In the genomic region with DNA sequence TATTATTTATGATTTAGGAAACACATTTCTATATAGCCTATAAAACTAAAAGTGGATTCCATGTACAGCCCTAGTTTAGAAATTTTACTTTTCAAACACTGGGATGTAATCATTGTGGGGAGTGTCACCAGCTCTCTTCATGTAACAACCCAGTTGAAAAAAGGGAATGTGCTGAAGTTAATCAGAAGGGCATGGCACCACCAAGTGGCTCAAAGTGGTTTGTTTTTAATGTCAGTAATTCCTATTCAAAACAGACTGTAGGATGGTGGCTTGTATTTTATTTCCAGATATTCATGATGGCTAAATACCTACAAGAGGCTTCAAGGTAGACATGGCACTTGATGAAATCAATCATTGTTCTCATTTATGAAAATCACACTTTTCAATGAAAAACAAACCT, we compare ENCODE assay signal across 8 cellular contexts. TPM values are rescaled to one million over a fixed set of nuclear protein-coding genes. Genes with fewer than 3 reads are reported as not detected.
DNase-seq lines count a peak whose midpoint lies in the region; ATAC-seq and TF ChIP-seq lines count a peak whose summit lies in the region.

No MANE protein-coding gene starts in this region.

- H3K9me3 Mint-ChIP-seq in endothelial cell (ENCODE audit: unreplicated experiment), result no peaks in the 10 kb centered on the region

- no peak overlapping the region for H3K4me3 Mint-ChIP-seq in endothelial cell (ENCODE audit: unreplicated experiment)

- BruUV-seq in A673 (replicated peaks; lab: Mats Ljungman, UMichigan), result no TSS peak

- H3K27me3 Mint-ChIP-seq in endothelial cell (ENCODE audit: unreplicated experiment), result no peaks in the 10 kb centered on the region

- no peak for ATAC-seq in GM18858 (IDR thresholded peaks at IDR 0.05; ENCODE audit: unreplicated experiment)

- intact Hi-C loops in A673 (cut with micrococcal nuclease; ENCODE audit: unreplicated experiment), result loop anchor here (2.0 kb wide), 1 partner anchor 231 kb away; the partner anchor contains the start of gene SLC9A4

- H3K36me3 ChIP-seq in A673 (ENCODE audit: insufficient read depth, low read length, poor library complexity, severe bottlenecking) (no peaks in the 10 kb centered on the region), parathyroid adenoma (ENCODE audit: control insufficient read depth, insufficient read depth, low read length) (no peaks in the 10 kb centered on the region)

- no peaks in the 10 kb centered on the region for H3K36me3 Mint-ChIP-seq in endothelial cell (ENCODE audit: low read depth, unreplicated experiment)

- CTCF ChIA-PET in A673 (lab: Charles Lee), result interaction anchor here (0.7 to 1.0 kb wide), 3 partner anchors 10 to 231 kb away, joined by 3 to 5 read pairs (median 3); partner anchors contain the start of gene SLC9A4

- no peaks in the 10 kb centered on the region for H3K4me1 ChIP-seq in A673 (ENCODE audit: insufficient read depth, low read length, poor library complexity, severe bottlenecking)
- H3K4me1 ChIP-seq in parathyroid adenoma, result no peaks in the 10 kb centered on the region

- no peak overlapping the region for H2AFZ ChIP-seq in parathyroid adenoma

- no peak overlapping the region for H3K4me3 ChIP-seq in A673 (ENCODE audit: low read depth, low read length, poor library complexity, severe bottlenecking)
- no peak overlapping the region for H3K4me3 ChIP-seq in parathyroid adenoma (ENCODE audit: low read depth, low read length)

- H3K4me1 Mint-ChIP-seq in endothelial cell (ENCODE audit: unreplicated experiment), result peaks cover 2% of the 10 kb centered on the region

- H3K4me2 ChIP-seq in parathyroid adenoma (ENCODE audit: low read length), result no peak overlapping the region

- H3K79me2 ChIP-seq in parathyroid adenoma, result no peaks in the 10 kb centered on the region

- peaks cover 9% of the 10 kb centered on the region for H3K27me3 ChIP-seq in A673 (replicated peaks; ENCODE audit: insufficient read depth, low read depth, low read length, poor library complexity)
- H3K27me3 ChIP-seq in parathyroid adenoma (ENCODE audit: control insufficient read depth, insufficient read depth, low read length), result no peaks in the 10 kb centered on the region

- H3K27ac ChIP-seq in A673 (ENCODE audit: low read depth, low read length, poor library complexity, severe bottlenecking) (no peak overlapping the region), parathyroid adenoma (no peak overlapping the region)

- POLR2A ChIA-PET in A673 (lab: Charles Lee; ENCODE audit: low non-redundant PET), result no interaction called here

- H3K9me3 ChIP-seq in A673 (ENCODE audit: low read depth, low read length, poor library complexity, severe bottlenecking) (no peaks in the 10 kb centered on the region), parathyroid adenoma (ENCODE audit: control insufficient read depth, low read length) (no peaks in the 10 kb centered on the region)

- TF ChIP-seq CTCF in A673 (conservative IDR thresholded peaks at IDR 0.05; ENCODE audit: low read depth, low read length) (peak; percentile 42), endothelial cell (IDR thresholded peaks at IDR 0.05; ENCODE audit: unreplicated experiment) (peak; percentile 19), parathyroid adenoma (IDR thresholded peaks at IDR 0.05) (peak; percentile 23)

- no peak overlapping the region for H3K9ac ChIP-seq in parathyroid adenoma

- no peak overlapping the region for H3K27ac Mint-ChIP-seq in endothelial cell (ENCODE audit: unreplicated experiment)

- peak; percentile 27 for DNase-seq in A673 (ENCODE audit: low spot score)
- peak; percentile 44 for DNase-seq in ELR (ENCODE audit: low read depth)
- DNase-seq in NCI-H2227 treated with DMSO at 0.1 percent for 48 hours (lab: John Stamatoyannopoulos, UW), result peak; percentile 53
- DNase-seq in endothelial cell (ENCODE audit: low spot score), result peak; percentile 16
- DNase-seq in NCI-H2029 (lab: John Stamatoyannopoulos, UW), result no peak
- no peak for DNase-seq in activated CD4-positive, alpha-beta T cell treated with anti-CD3 and anti-CD28 coated beads, Interleukin-2, amount 50 U/mL, for 4 hours

RNA-seq across cellular contexts. Expression of gene TMEM182, which starts 58.1 kb away (rescaled TPM):
- total RNA-seq in A673 (2021), result 2.9 and 3.2 TPM in 2 replicates
- total RNA-seq in endothelial cell (ENCODE audit: unreplicated experiment), result 6.2 TPM

Comparison
In these comparisons a context has a peak if more than half of its experiments do, and no peak if none do; other contexts are left out.
1. DNase-seq: peak in A673 (single experiment), ELR (single experiment), NCI-H2227 treated with DMSO at 0.1 percent for 48 hours (single experiment) and endothelial cell (single experiment); none in NCI-H2029 (single experiment) and activated CD4-positive, alpha-beta T cell treated with anti-CD3 and anti-CD28 coated beads, Interleukin-2, amount 50 U/mL, for 4 hours (0 of 2).
2. Peak in every context shown above with its lines, with median percentiles within 50 percentile points of each other: CTCF ChIP-seq.